7 cellular contexts compared by ENCODE assay signal in the genomic region with DNA sequence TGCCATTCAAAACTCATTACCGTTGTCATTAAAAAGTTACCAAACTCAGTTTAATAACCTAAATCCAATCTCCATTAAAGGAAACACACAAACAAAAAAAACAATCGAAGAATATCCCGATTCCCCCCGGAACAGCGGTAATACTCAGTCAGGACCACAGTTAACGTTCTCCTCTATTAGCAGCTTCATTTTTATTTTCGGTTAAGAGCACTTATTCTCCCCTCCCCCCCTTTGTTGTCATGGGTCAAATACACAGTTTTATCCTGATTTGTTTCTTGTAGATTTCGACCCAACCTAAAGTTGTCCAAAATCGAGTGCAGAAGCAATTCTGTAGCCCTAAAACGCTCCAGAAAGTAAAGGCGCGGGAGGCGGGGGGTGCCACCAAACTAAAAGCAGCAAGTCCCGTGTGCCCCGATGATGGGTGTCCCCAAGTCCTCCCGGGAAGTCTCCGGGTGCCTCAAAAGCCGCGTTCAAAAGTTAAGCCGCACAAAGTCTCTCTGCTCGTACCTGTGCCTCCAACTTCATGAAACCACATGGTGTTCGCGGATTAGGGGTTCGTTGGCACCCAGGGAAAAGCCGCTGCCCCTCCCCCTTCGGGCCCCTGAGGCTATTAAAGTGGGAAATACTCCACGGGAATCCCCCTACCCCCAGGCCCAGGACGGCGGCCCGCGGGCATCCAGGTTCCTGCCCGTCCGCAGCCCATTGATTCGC.
DNase-seq lines count a peak whose midpoint lies in the region; ATAC-seq lines count a peak whose summit lies in the region.

No MANE protein-coding gene starts in this region.

- DNase-seq in Kasumi-1 (lab: John Stamatoyannopoulos, UW): peak; percentile 29 to 48
- DNase-seq in activated T-helper 1 cell treated with Interleukin-2 at 50 U/mL for 16 hours (ENCODE audit: low read depth): peak; percentile 12
- peak; percentile 11 for DNase-seq in germinal center (ENCODE audit: low spot score)
- peak; percentile 16 for DNase-seq in pons (ENCODE audit: low spot score)
- DNase-seq in NCI-H2227 treated with DMSO at 0.1 percent for 48 hours (lab: John Stamatoyannopoulos, UW): no peak

- ATAC-seq in GM19452 (IDR thresholded peaks at IDR 0.05; ENCODE audit: unreplicated experiment) (peak; percentile 12), HG03442 (IDR thresholded peaks at IDR 0.05; ENCODE audit: unreplicated experiment) (no peak)
